9 cellular contexts compared by ENCODE assay signal in the genomic region with DNA sequence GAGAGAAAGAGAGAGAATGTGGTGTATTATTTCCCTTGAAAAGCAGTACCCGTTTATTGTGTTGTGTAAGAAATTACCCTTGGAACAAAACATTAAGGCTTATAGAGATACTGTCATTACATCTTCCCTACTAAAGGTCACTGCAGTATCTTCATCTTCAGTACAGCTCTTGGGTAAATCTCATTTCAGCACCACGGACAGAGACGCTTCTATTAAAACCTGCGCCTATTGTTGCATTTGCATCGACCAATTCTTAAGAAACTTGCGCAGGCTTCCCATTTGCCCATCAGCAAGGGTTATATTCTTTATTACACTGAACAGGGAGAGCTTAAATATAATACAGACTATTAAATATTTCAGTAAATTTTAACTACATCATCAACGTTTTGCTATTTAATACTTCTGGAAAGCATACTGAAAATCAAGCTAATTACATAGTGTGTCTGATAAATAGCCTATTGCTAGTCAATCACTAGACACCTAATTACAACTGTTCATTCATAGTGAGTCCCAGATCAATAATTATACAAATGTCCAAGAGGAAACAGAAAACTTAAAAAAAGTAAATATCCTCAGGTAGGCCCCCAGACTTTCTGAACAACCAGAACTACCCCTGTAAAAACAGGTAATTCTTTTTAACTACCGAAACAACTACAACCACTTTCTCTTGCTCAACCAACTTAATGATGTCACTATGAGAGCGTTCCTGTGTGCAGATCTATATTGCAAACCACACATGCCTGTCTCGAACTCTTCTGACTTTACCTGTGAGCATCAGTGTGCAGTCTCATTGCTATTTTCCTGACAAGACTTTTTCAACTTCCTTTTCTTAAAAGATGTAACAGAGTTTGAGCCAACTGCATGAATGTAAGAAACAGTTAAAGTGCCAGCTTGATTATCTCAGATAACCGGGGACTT.
DNase-seq lines count a peak whose midpoint lies in the region; ATAC-seq, FAIRE-seq and TF ChIP-seq lines count a peak whose summit lies in the region.
"Had no signal": no experiment of that assay in that cellular context is flagged by ENCODE, and none has a peak within 500 bp of the region (broad histone marks: within the 10 kb centered on the region; RNA-seq: fewer than 3 reads in every experiment).

No MANE protein-coding gene starts in this region.

- intact Hi-C loops in CD4-positive, alpha-beta memory T cell (cut with micrococcal nuclease), result no loop called here

- peaks cover 35% of the 10 kb centered on the region for H3K27me3 Mint-ChIP-seq in progenitor cell of endocrine pancreas
- H3K27me3 Mint-ChIP-seq in CD4-positive, alpha-beta memory T cell, result peaks cover 18 to 26% of the 10 kb centered on the region in 2 donors

- peaks cover 3% of the 10 kb centered on the region for H3K4me1 ChIP-seq in CD4-positive, alpha-beta memory T cell (ENCODE audit: insufficient read depth, low read length)

- POLR2A ChIA-PET in CD4-positive, alpha-beta memory T cell (lab: Charles Lee; ENCODE audit: partially characterized antibody), result no interaction called here

- H3K4me3 ChIP-seq in CD4-positive, alpha-beta memory T cell (ENCODE audit: low read length in 2 of 2), result no peak overlapping the region

- DNase-seq in SIG-M5 treated with dmso at 0.1 percent for 504 hours (lab: John Stamatoyannopoulos, UW; ENCODE audit: unreplicated experiment) (peak; percentile 12), SIG-M5 (lab: John Stamatoyannopoulos, UW) (no peak), NCI-H774 (lab: John Stamatoyannopoulos, UW) (peak; percentile 71), progenitor cell of endocrine pancreas (ENCODE audit: low spot score, unreplicated experiment) (peak; percentile 37), GM19240 (ENCODE audit: insufficient read length, low spot score) (no peak)
- DNase-seq in CD4-positive, alpha-beta memory T cell, result no peak

- no peak for TF ChIP-seq CTCF in progenitor cell of endocrine pancreas (IDR thresholded peaks at IDR 0.05; ENCODE audit: unreplicated experiment)

- H3K4me1 Mint-ChIP-seq in progenitor cell of endocrine pancreas (ENCODE audit: low read depth), result peaks cover 6% of the 10 kb centered on the region
- peaks cover 0 to 15% (median 3%) of the 10 kb centered on the region in 4 donors for H3K4me1 Mint-ChIP-seq in CD4-positive, alpha-beta memory T cell

- no peak for ATAC-seq in GM19035 (IDR thresholded peaks at IDR 0.05; ENCODE audit: unreplicated experiment)

- no peaks in the 10 kb centered on the region for H3K36me3 Mint-ChIP-seq in progenitor cell of endocrine pancreas (ENCODE audit: insufficient read depth)
- H3K36me3 Mint-ChIP-seq in CD4-positive, alpha-beta memory T cell, result no peaks in the 10 kb centered on the region
- H3K36me3 Mint-ChIP-seq: CD4-positive, CD25-positive, alpha-beta regulatory T cell had no signal

- no peak overlapping the region for H3K27ac Mint-ChIP-seq in progenitor cell of endocrine pancreas
- no peak overlapping the region for H3K27ac Mint-ChIP-seq in CD4-positive, alpha-beta memory T cell
- H3K27ac Mint-ChIP-seq: CD4-positive, CD25-positive, alpha-beta regulatory T cell had no signal

- no peaks in the 10 kb centered on the region for H3K9me3 Mint-ChIP-seq in progenitor cell of endocrine pancreas (ENCODE audit: low read depth)
- peaks cover 0 to 16% (median 7%) of the 10 kb centered on the region in 8 donors for H3K9me3 Mint-ChIP-seq in CD4-positive, alpha-beta memory T cell

- FAIRE-seq in endometrium (lab: Jason Lieb, UNC), result peak; percentile 43

- H3K27ac ChIP-seq in CD4-positive, alpha-beta memory T cell (ENCODE audit: low read depth, low read length), result no peak overlapping the region

- H3K4me3 Mint-ChIP-seq in progenitor cell of endocrine pancreas (ENCODE audit: low read depth), result peak overlapping the region; percentile 92
- H3K4me3 Mint-ChIP-seq in CD4-positive, alpha-beta memory T cell, result peak overlapping the region in 3 of 8 donors; percentile 9 to 47 (median 32)

- no peaks in the 10 kb centered on the region for H3K9me3 ChIP-seq in CD4-positive, alpha-beta memory T cell (ENCODE audit: control insufficient read depth in 1 of 2, low read length in 2 of 2)

- no peaks in the 10 kb centered on the region for H3K36me3 ChIP-seq in CD4-positive, alpha-beta memory T cell (ENCODE audit: insufficient read depth, low read length)

- CTCF ChIA-PET in CD4-positive, alpha-beta memory T cell (lab: Charles Lee; ENCODE audit: partially characterized antibody), result no interaction called here

- no peaks in the 10 kb centered on the region for H3K27me3 ChIP-seq in CD4-positive, alpha-beta memory T cell (ENCODE audit: insufficient read depth, low read length)

Comparison
In these comparisons a context has a peak if more than half of its experiments do, and no peak if none do; other contexts are left out.
1. DNase-seq: peak in SIG-M5 treated with dmso at 0.1 percent for 504 hours (single experiment), NCI-H774 (single experiment) and progenitor cell of endocrine pancreas (single experiment); none in SIG-M5 (single experiment), GM19240 (single experiment) and CD4-positive, alpha-beta memory T cell (0 of 5).